Comparison of ENCODE assay signal across 2 cellular contexts in genomic region chr16:56824804-56825203, GRCh38.
A peak's percentile ranks its signal among the peaks of the same experiment; 100 is the strongest.
TF ChIP-seq lines count a peak whose summit lies in the region.

No MANE protein-coding gene starts in this region.

TF ChIP-seq in HepG2, 621 proteins besides CTCF, POLR2A, EP300 and RAD21:
- TF ChIP-seq NR2F6 (IDR thresholded peaks at IDR 0.05) (no peak), NR2F6 (CRISPR knock-in tag; IDR thresholded peaks at IDR 0.05) (no peak), ZNF704 (CRISPR knock-in tag; IDR thresholded peaks at IDR 0.05; ENCODE audit: borderline replicate concordance) (no peak), CCAR2 (optimal IDR thresholded peaks at IDR 0.05; ENCODE audit: low read depth, low read length) (no peak), MAFK (conservative IDR thresholded peaks at IDR 0.05 in 1 of 2, IDR thresholded peaks at IDR 0.05 in 1 of 2; ENCODE audit: low read length in 2 of 2) (peak in 1 of 2 experiments; percentile 61; a peak in 2 of 4 replicates), KDM6A (CRISPR knock-in tag; IDR thresholded peaks at IDR 0.05; ENCODE audit: low read depth) (no peak), ZFP91 (CRISPR knock-in tag; IDR thresholded peaks at IDR 0.05; ENCODE audit: borderline replicate concordance) (no peak), THRA (CRISPR knock-in tag; IDR thresholded peaks at IDR 0.05; ENCODE audit: borderline replicate concordance) (no peak), MAFF (IDR thresholded peaks at IDR 0.05; ENCODE audit: low read depth, low read length) (peak; percentile 36; the same call in 1 of the 2 replicates), BHLHE40 (IDR thresholded peaks at IDR 0.05; ENCODE audit: low read length) (no peak)

TF ChIP-seq in K562, 482 proteins besides CTCF, POLR2A, EP300 and RAD21:
- TF ChIP-seq ZNF316 (IDR thresholded peaks at IDR 0.05): peak; percentile 54
- no peak for TF ChIP-seq RERE (CRISPR knock-in tag; IDR thresholded peaks at IDR 0.05; ENCODE audit: borderline replicate concordance)
- no peak for TF ChIP-seq XRCC5 (IDR thresholded peaks at IDR 0.05; ENCODE audit: low read depth, low read length)
- TF ChIP-seq THAP7 (CRISPR knock-in tag; IDR thresholded peaks at IDR 0.05): no peak
- no peak for TF ChIP-seq KLF6 (CRISPR knock-in tag; IDR thresholded peaks at IDR 0.05; ENCODE audit: borderline replicate concordance)
- TF ChIP-seq TRIM24 (IDR thresholded peaks at IDR 0.05): no peak
- no peak for TF ChIP-seq POLR2AphosphoS5 (IDR thresholded peaks at IDR 0.05; ENCODE audit: control insufficient read depth, insufficient read depth, low read depth, low read length)
- TF ChIP-seq ZNF695 (CRISPR knock-in tag; IDR thresholded peaks at IDR 0.05): no peak
- no peak for TF ChIP-seq CREB1 (IDR thresholded peaks at IDR 0.05)
- TF ChIP-seq CREB1 (CRISPR knock-in tag; IDR thresholded peaks at IDR 0.05): no peak
